In the genomic region with DNA sequence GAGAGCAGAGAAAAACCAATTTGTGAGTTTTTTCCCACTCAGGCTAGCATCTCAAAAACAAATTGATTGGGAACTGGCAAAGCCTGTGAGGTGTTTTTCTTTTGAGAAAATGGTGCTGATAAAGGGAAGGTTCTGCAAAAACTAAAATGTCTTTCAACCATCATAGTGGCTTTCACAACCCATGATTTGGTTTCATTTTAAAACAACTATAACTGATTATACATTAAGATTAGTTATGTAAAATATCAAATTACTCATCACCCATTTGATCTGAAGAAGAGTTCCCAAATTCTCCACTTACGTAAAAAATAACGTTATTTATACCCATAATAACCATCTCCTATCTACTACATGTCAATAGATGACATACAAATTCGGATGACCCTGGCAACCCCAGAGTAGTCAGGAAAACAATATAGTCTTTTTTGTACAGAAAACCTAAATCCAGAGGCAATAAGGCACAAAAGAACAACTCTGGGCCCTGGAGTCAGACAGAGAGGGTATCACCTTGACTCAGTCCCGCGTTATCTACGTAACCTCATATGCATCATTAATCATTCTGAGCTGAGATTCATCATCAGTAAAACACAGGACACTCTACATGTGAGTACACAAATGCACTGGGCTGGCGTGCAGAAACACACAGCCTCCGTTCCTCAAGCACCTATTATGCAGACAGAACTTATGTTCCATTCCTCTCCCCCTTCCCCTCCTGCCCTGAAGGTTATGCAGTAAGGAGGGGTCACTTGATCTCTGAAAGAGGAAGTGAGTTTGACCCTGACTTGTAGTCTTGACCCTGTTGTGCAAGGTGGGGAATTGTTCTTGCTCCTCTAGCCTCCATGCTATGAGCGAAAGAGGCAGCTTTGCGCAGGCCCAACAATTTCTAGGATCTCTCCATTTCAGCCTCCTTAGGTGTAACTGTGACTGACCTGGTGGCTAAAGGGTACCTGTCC, we compare ENCODE assay signal across 19 cellular contexts.
DNase-seq lines count a peak whose midpoint lies in the region; ATAC-seq, FAIRE-seq and TF ChIP-seq lines count a peak whose summit lies in the region.
"Had no signal": no experiment of that assay in that cellular context is flagged by ENCODE, and none has a peak within 500 bp of the region (broad histone marks: within the 10 kb centered on the region; RNA-seq: fewer than 3 reads in every experiment).

No MANE protein-coding gene starts in this region.

- H3K4me1 Mint-ChIP-seq in activated CD4-positive, alpha-beta T cell treated with anti-CD3 and anti-CD28 coated beads, Interleukin-2, amount 10 ng/mL, durations not matched to agents 7 days and 5 days, result peaks cover 3% of the 10 kb centered on the region
- H3K4me1 Mint-ChIP-seq in T-helper 2 cell treated with Interferon-gamma antibody and Interleukin-4, amounts not matched to agents 5 μg/mL and 100 μg/mL, for 36 hours (ENCODE audit: low read depth), result peaks cover 11% of the 10 kb centered on the region
- H3K4me1 Mint-ChIP-seq: CD4-positive, alpha-beta memory T cell had no signal

- POLR2A ChIA-PET in activated CD4-positive, alpha-beta T cell treated with anti-CD3 and anti-CD28 coated beads, Interleukin-2, amount 10 ng/mL, durations not matched to agents 7 days and 5 days (lab: Charles Lee), result no interaction called here

- intact Hi-C loops in left colon (cut with DNase I, micrococcal nuclease), result no loop called here

- H3K36me3 Mint-ChIP-seq in activated CD4-positive, alpha-beta T cell treated with anti-CD3 and anti-CD28 coated beads, Interleukin-2, amount 10 ng/mL, durations not matched to agents 7 days and 5 days (ENCODE audit: low read depth), result no peaks in the 10 kb centered on the region
- H3K36me3 Mint-ChIP-seq in T-helper 2 cell treated with Interferon-gamma antibody and Interleukin-4, amounts not matched to agents 5 μg/mL and 100 μg/mL, for 36 hours (ENCODE audit: low read depth), result peaks cover 26% of the 10 kb centered on the region
- H3K36me3 Mint-ChIP-seq: CD4-positive, alpha-beta memory T cell had no signal

- no peak for FAIRE-seq in GM12891 (lab: Jason Lieb, UNC)
- no peak for FAIRE-seq in urothelium cell line (lab: Jason Lieb, UNC)
- FAIRE-seq: D721Med, G401.6 had no signal

- no peak overlapping the region for H3K27ac Mint-ChIP-seq in activated CD4-positive, alpha-beta T cell treated with anti-CD3 and anti-CD28 coated beads, Interleukin-2, amount 10 ng/mL, durations not matched to agents 7 days and 5 days
- H3K27ac Mint-ChIP-seq in T-helper 2 cell treated with Interferon-gamma antibody and Interleukin-4, amounts not matched to agents 5 μg/mL and 100 μg/mL, for 36 hours, result no peak overlapping the region

- ATAC-seq in left colon, result no peak

- TF ChIP-seq CTCF in coronary artery (IDR thresholded peaks at IDR 0.05), result no peak

- peak; percentile 3 for DNase-seq in activated CD4-positive, alpha-beta T cell treated with anti-CD3 and anti-CD28 coated beads for 48 hours
- no peak for DNase-seq in activated CD4-positive, alpha-beta T cell treated with anti-CD3 and anti-CD28 coated beads, Interleukin-2, amount 10 ng/mL, durations not matched to agents 7 days and 5 days
- DNase-seq in GM12891 (ENCODE audit: insufficient read length, low spot score) (no peak), caudate nucleus (lab: John Stamatoyannopoulos, UW) (no peak), left colon (no peak), urothelium cell line (ENCODE audit: low spot score) (no peak), coronary artery (ENCODE audit: low spot score) (no peak)
- DNase-seq in T-helper 2 cell treated with Interferon-gamma antibody and Interleukin-4, amounts not matched to agents 5 μg/mL and 100 μg/mL, for 36 hours (ENCODE audit: low spot score), result peak; percentile 20
- DNase-seq: CD4-positive, alpha-beta memory T cell; DMS79 treated with DMSO at 0.1 percent for 48 hours; GM23248; IMR-90; NCI-H1092 treated with DMSO at 0.1 percent for 48 hours; NCI-H1694; NCI-H2107; NCI-H69; NK-92 treated with Interleukin-12 subunit alpha and Interleukin-12 subunit beta, amount 100 ng/mL, for 24 hours had no signal

- H3K27me3 Mint-ChIP-seq in activated CD4-positive, alpha-beta T cell treated with anti-CD3 and anti-CD28 coated beads, Interleukin-2, amount 10 ng/mL, durations not matched to agents 7 days and 5 days, result no peaks in the 10 kb centered on the region
- H3K27me3 Mint-ChIP-seq in T-helper 2 cell treated with Interferon-gamma antibody and Interleukin-4, amounts not matched to agents 5 μg/mL and 100 μg/mL, for 36 hours (ENCODE audit: low read depth), result no peaks in the 10 kb centered on the region
- H3K27me3 Mint-ChIP-seq: CD4-positive, alpha-beta memory T cell had no signal

- TF ChIP-seq POLR2A in GM12891 (IDR thresholded peaks at IDR 0.05; ENCODE audit: low read depth, low read length), result no peak

- H3K9me3 Mint-ChIP-seq in activated CD4-positive, alpha-beta T cell treated with anti-CD3 and anti-CD28 coated beads, Interleukin-2, amount 10 ng/mL, durations not matched to agents 7 days and 5 days, result no peaks in the 10 kb centered on the region
- no peaks in the 10 kb centered on the region for H3K9me3 Mint-ChIP-seq in T-helper 2 cell treated with Interferon-gamma antibody and Interleukin-4, amounts not matched to agents 5 μg/mL and 100 μg/mL, for 36 hours
- H3K9me3 Mint-ChIP-seq: CD4-positive, alpha-beta memory T cell had no signal

- no peak overlapping the region for H3K4me3 Mint-ChIP-seq in activated CD4-positive, alpha-beta T cell treated with anti-CD3 and anti-CD28 coated beads, Interleukin-2, amount 10 ng/mL, durations not matched to agents 7 days and 5 days
- H3K4me3 Mint-ChIP-seq in T-helper 2 cell treated with Interferon-gamma antibody and Interleukin-4, amounts not matched to agents 5 μg/mL and 100 μg/mL, for 36 hours, result no peak overlapping the region
- H3K4me3 Mint-ChIP-seq: CD4-positive, alpha-beta memory T cell had no signal

- H3K27ac ChIP-seq in caudate nucleus (ENCODE audit: low read depth, low read length) (peak overlapping the region; percentile 46), coronary artery (no peak overlapping the region)
- H3K27ac ChIP-seq: GM23248 had no signal

- CTCF ChIA-PET in activated CD4-positive, alpha-beta T cell treated with anti-CD3 and anti-CD28 coated beads, Interleukin-2, amount 10 ng/mL, durations not matched to agents 7 days and 5 days (lab: Charles Lee), result no interaction called here

- no peak overlapping the region for H3K4me3 ChIP-seq in coronary artery
- H3K4me3 ChIP-seq: GM23248 had no signal

TF ChIP-seq in GM12891, 5 proteins besides CTCF, POLR2A, EP300 and RAD21:
- TF ChIP-seq PAX5 (IDR thresholded peaks at IDR 0.05; ENCODE audit: insufficient read depth, low read length, severe bottlenecking) (no peak), SPI1 (IDR thresholded peaks at IDR 0.05; ENCODE audit: low read depth, low read length) (peak; percentile 84)

Comparison
In these comparisons a context has a peak if more than half of its experiments do, and no peak if none do; other contexts are left out.
1. DNase-seq: peak in activated CD4-positive, alpha-beta T cell treated with anti-CD3 and anti-CD28 coated beads for 48 hours (single experiment) and T-helper 2 cell treated with Interferon-gamma antibody and Interleukin-4, amounts not matched to agents 5 μg/mL and 100 μg/mL, for 36 hours (single experiment); none in activated CD4-positive, alpha-beta T cell treated with anti-CD3 and anti-CD28 coated beads, Interleukin-2, amount 10 ng/mL, durations not matched to agents 7 days and 5 days (single experiment), GM12891 (single experiment), caudate nucleus (0 of 61), left colon (0 of 2), urothelium cell line (single experiment) and coronary artery (single experiment).